1 cellular context compared by ENCODE assay signal in genomic region chr11:1219836-1220810, GRCh38.
TF ChIP-seq lines count a peak whose summit lies in the region.

No MANE protein-coding gene starts in this region.

TF ChIP-seq in HepG2, 621 proteins besides CTCF, POLR2A, EP300 and RAD21 (continued from another document and continues in another):
- TF ChIP-seq ZNF607 (CRISPR knock-in tag; IDR thresholded peaks at IDR 0.05; ENCODE audit: borderline replicate concordance) (peak; percentile 78), AFF4 (CRISPR knock-in tag; IDR thresholded peaks at IDR 0.05) (no peak), ZNF557 (CRISPR knock-in tag; IDR thresholded peaks at IDR 0.05) (peak; percentile 77; the same call in 1 of the 2 replicates), RFXAP (CRISPR knock-in tag; IDR thresholded peaks at IDR 0.05; ENCODE audit: borderline replicate concordance) (peak; percentile 79), ZNF263 (CRISPR knock-in tag; IDR thresholded peaks at IDR 0.05) (peak; percentile 56), FOXO1 (CRISPR knock-in tag; IDR thresholded peaks at IDR 0.05) (peak; percentile 86), KLF16 (CRISPR knock-in tag; IDR thresholded peaks at IDR 0.05) (peak in 1 of 2 experiments; percentile 92; a peak in 2 of 4 replicates), FOXA3 (CRISPR knock-in tag; IDR thresholded peaks at IDR 0.05) (peak; percentile 96), XBP1 (CRISPR knock-in tag; IDR thresholded peaks at IDR 0.05) (no peak), PRDM15 (CRISPR knock-in tag; IDR thresholded peaks at IDR 0.05) (peak; percentile 27; the same call in 1 of the 2 replicates), CREB1 (IDR thresholded peaks at IDR 0.05) (no peak), CREB1 (CRISPR knock-in tag; IDR thresholded peaks at IDR 0.05) (peak; percentile 80), MEF2D (CRISPR knock-in tag; IDR thresholded peaks at IDR 0.05) (peak; percentile 65; the same call in 1 of the 2 replicates), SOX5 (CRISPR knock-in tag; IDR thresholded peaks at IDR 0.05; ENCODE audit: borderline replicate concordance) (peak; percentile 88), TFDP2 (CRISPR knock-in tag; IDR thresholded peaks at IDR 0.05) (peak; percentile 63), POLR2AphosphoS2 (IDR thresholded peaks at IDR 0.05; ENCODE audit: low read depth, low read length) (no peak), IKZF5 (CRISPR knock-in tag; IDR thresholded peaks at IDR 0.05) (peak; percentile 88), KLF11 (CRISPR knock-in tag; IDR thresholded peaks at IDR 0.05) (peak; percentile 69; the same call in 1 of the 2 replicates), EZH2 (conservative IDR thresholded peaks at IDR 0.05; ENCODE audit: low read depth, low read length) (no peak), ZNF232 (CRISPR knock-in tag; IDR thresholded peaks at IDR 0.05; ENCODE audit: borderline replicate concordance) (peak; percentile 92; the same call in 1 of the 2 replicates), ZNF703 (CRISPR knock-in tag; IDR thresholded peaks at IDR 0.05; ENCODE audit: borderline replicate concordance) (peak; percentile 98), PCBP2 (optimal IDR thresholded peaks at IDR 0.05; ENCODE audit: low read depth, low read length, poor library complexity, severe bottlenecking) (no peak), IRX3 (CRISPR knock-in tag; IDR thresholded peaks at IDR 0.05; ENCODE audit: borderline replicate concordance, low read depth) (no peak), ZNF672 (CRISPR knock-in tag; IDR thresholded peaks at IDR 0.05) (no peak), ZNF713 (CRISPR knock-in tag; IDR thresholded peaks at IDR 0.05) (0 out of 2 replicates have a peak, but pooled peaks have one; percentile 44), ZNF251 (CRISPR knock-in tag; IDR thresholded peaks at IDR 0.05) (no peak), GATAD1 (CRISPR knock-in tag; IDR thresholded peaks at IDR 0.05) (peak; percentile 39; the same call in 1 of the 2 replicates), ZNF280D (CRISPR knock-in tag; IDR thresholded peaks at IDR 0.05) (peak; percentile 50; the same call in 1 of the 2 replicates), FOXK1 (CRISPR knock-in tag; IDR thresholded peaks at IDR 0.05; ENCODE audit: borderline replicate concordance, low read depth) (peak; percentile 64; the same call in 1 of the 2 replicates), ZNF580 (CRISPR knock-in tag; IDR thresholded peaks at IDR 0.05; ENCODE audit: borderline replicate concordance, low read depth) (peak; percentile 43; the same call in 1 of the 2 replicates), POLR2AphosphoS5 (IDR thresholded peaks at IDR 0.05; ENCODE audit: low read depth, low read length) (no peak), ZNF878 (CRISPR knock-in tag; IDR thresholded peaks at IDR 0.05) (peak; percentile 72), GMEB1 (CRISPR knock-in tag; IDR thresholded peaks at IDR 0.05; ENCODE audit: borderline replicate concordance) (peak; percentile 47; the same call in 1 of the 2 replicates), ZNF124 (CRISPR knock-in tag; IDR thresholded peaks at IDR 0.05) (peak; percentile 71; the same call in 1 of the 2 replicates), ARNTL (CRISPR knock-in tag; IDR thresholded peaks at IDR 0.05) (peak; percentile 81; the same call in 1 of the 2 replicates), ZNF704 (CRISPR knock-in tag; IDR thresholded peaks at IDR 0.05; ENCODE audit: borderline replicate concordance) (0 out of 2 replicates have a peak, but pooled peaks have one; percentile 72), BORCS8-MEF2B (CRISPR knock-in tag; IDR thresholded peaks at IDR 0.05) (peak; percentile 76), ZSCAN31 (CRISPR knock-in tag; IDR thresholded peaks at IDR 0.05; ENCODE audit: low read depth) (peak; percentile 25; the same call in 1 of the 2 replicates), ZNF879 (CRISPR knock-in tag; IDR thresholded peaks at IDR 0.05) (0 out of 2 replicates have a peak, but pooled peaks have one; percentile 34), NR0B2 (CRISPR knock-in tag; IDR thresholded peaks at IDR 0.05) (peak; percentile 60; the same call in 1 of the 2 replicates), ZBTB20 (CRISPR knock-in tag; IDR thresholded peaks at IDR 0.05; ENCODE audit: borderline replicate concordance, low read depth) (0 out of 2 replicates have a peak, but pooled peaks have one; percentile 38), PLSCR1 (CRISPR knock-in tag; IDR thresholded peaks at IDR 0.05; ENCODE audit: borderline replicate concordance) (no peak)
